8 cellular contexts compared by ENCODE assay signal in the genomic region with DNA sequence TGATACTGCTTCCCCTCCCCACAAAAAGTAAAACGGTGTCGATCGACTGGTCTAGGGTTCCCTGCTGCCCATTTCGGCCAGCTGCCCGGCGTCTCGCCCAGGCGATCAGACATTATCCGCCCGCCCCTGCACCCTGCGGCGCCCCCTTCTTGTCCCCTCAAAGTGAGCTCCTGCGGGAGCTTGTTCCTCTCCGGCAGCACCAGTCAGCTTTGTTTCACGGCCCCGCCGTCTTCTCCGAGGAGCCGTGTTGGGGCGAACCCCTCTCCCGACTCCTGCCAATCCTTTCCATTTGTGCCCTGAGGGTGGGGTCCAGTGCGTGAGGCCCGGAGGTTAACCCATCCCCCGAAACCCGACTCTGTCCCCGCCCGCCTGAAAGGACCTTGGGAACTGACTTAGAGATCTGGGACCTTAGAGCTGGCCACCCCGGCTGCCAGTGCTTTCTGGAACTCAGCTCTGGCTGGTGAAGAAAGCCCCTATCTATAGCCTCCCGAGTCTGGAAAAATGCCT.
DNase-seq lines count a peak whose midpoint lies in the region; ATAC-seq and TF ChIP-seq lines count a peak whose summit lies in the region.

No MANE protein-coding gene starts in this region.

- peak overlapping the region; percentile 100 for H3K27ac ChIP-seq in HUES6 (ENCODE audit: low read depth, low read length)
- peak overlapping the region; percentile 98 for H3K27ac ChIP-seq in brain microvascular endothelial cell

- TF ChIP-seq CTCF in brain microvascular endothelial cell (IDR thresholded peaks at IDR 0.05; ENCODE audit: low read depth, low read length, missing control alignments) (peak; percentile 11), retinal pigment epithelial cell (conservative IDR thresholded peaks at IDR 0.05; ENCODE audit: low read depth, low read length) (peak; percentile 12)

- peak; percentile 61 for DNase-seq in GM03348 (ENCODE audit: low spot score)
- DNase-seq in T-helper 9 cell: peak; percentile 17
- DNase-seq in brain microvascular endothelial cell: peak; percentile 22
- peak; percentile 18 for DNase-seq in retinal pigment epithelial cell (ENCODE audit: low read depth)
- no peak for DNase-seq in GM19240 (ENCODE audit: insufficient read length, low spot score)

- H3K9ac ChIP-seq in HUES6 (ENCODE audit: low read length) (peak overlapping the region; percentile 98), iPS-15b (ENCODE audit: low read depth, low read length) (peak overlapping the region; percentile 94)

- no peak for ATAC-seq in GM18517 (IDR thresholded peaks at IDR 0.05; ENCODE audit: unreplicated experiment)

- in situ Hi-C loops in brain microvascular endothelial cell (cut with HindIII; ENCODE audit: low pct_ligation_motif_present, low sequenced_read_pairs): no loop called here

- H3K27me3 ChIP-seq in HUES6 (ENCODE audit: control insufficient read depth, insufficient read depth, low read length): no peaks in the 10 kb centered on the region
- H3K27me3 ChIP-seq in brain microvascular endothelial cell (replicated peaks): no peaks in the 10 kb centered on the region
- H3K27me3 ChIP-seq in iPS-15b (ENCODE audit: control insufficient read depth, insufficient read depth, low read length): no peaks in the 10 kb centered on the region

- no peaks in the 10 kb centered on the region for H3K9me3 ChIP-seq in HUES6 (ENCODE audit: control insufficient read depth, insufficient read depth, low read depth, low read length)
- H3K9me3 ChIP-seq in iPS-15b (ENCODE audit: control insufficient read depth, insufficient read depth, low read length): no peaks in the 10 kb centered on the region

- H3K36me3 ChIP-seq in HUES6 (ENCODE audit: control insufficient read depth, insufficient read depth, low read length): peaks cover 27% of the 10 kb centered on the region
- peaks cover 12% of the 10 kb centered on the region for H3K36me3 ChIP-seq in brain microvascular endothelial cell (replicated peaks)
- H3K36me3 ChIP-seq in iPS-15b (ENCODE audit: control insufficient read depth, insufficient read depth, low read length): no peaks in the 10 kb centered on the region

- H3K4me3 ChIP-seq in HUES6 (ENCODE audit: low read depth, low read length): peak overlapping the region; percentile 100
- H3K4me3 ChIP-seq in brain microvascular endothelial cell (ENCODE audit: low read depth, low read length): peak overlapping the region; percentile 97
- H3K4me3 ChIP-seq in iPS-15b (ENCODE audit: low read depth, low read length): peak overlapping the region; percentile 96
- H3K4me3 ChIP-seq in retinal pigment epithelial cell (ENCODE audit: low read length): peak overlapping the region; percentile 97

- H3K4me1 ChIP-seq in HUES6 (ENCODE audit: control insufficient read depth, insufficient read depth, low read length) (peaks cover 6% of the 10 kb centered on the region; the same call in 1 of the 2 replicates), iPS-15b (ENCODE audit: control insufficient read depth, insufficient read depth, low read length) (peaks cover 5% of the 10 kb centered on the region)
